Comparison of ENCODE assay signal across 8 cellular contexts in the genomic region with DNA sequence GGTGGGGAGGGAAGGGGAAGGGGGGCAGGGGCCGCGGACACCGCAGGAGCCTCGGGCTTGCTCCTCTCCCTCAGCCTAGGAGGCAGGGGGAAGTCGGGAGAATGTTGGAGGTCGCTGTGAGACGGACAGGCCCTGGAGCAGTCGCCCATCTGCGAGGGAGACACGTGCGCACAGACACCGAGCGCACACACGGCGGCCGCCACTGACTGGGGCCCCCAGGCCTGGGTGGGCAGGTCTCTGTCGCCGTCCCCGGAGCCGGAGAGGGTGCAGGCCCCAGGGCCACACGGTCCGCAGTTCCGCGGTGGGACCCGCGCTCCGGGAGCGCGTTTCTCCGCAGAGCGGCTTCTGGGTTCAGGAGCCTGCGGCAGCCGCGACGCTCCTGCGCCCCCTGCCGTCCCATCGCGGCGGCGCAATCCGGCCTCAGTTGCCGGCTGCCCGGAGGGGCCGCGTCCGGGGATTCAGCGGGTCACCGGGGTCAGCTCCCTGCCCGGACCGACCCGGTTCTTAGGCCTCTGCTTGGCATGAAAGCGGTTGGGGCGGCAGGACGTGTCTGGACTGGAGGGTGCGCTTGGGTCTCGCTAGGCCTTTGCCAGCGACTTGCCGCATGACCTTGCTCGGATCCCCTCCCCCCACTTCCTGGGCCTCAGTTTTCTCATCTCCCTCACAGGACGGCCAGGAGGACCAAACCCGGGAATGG. TPM values are rescaled to one million over a fixed set of nuclear protein-coding genes. Genes with fewer than 3 reads are reported as not detected.
DNase-seq lines count a peak whose midpoint lies in the region; ATAC-seq and TF ChIP-seq lines count a peak whose summit lies in the region.

No MANE protein-coding gene starts in this region.

- peak overlapping the region; percentile 60 to 84 for H3K4me3 Mint-ChIP-seq in CD14-positive monocyte
- H3K4me3 Mint-ChIP-seq in activated T-helper 1 cell treated with anti-CD3 and anti-CD28 coated beads, Interleukin-12 subunit alpha, Interleukin-12 subunit beta, Interleukin-2, Interleukin-4 antibody, amounts not matched to agents 30 ng/mL and 10 ng/mL and 1 ng/mL, durations not matched to agents 14 hours and 24 hours and 36 hours = peak overlapping the region; percentile 62

- H3K27ac Mint-ChIP-seq in CD14-positive monocyte = no peak overlapping the region
- no peak overlapping the region for H3K27ac Mint-ChIP-seq in activated T-helper 1 cell treated with anti-CD3 and anti-CD28 coated beads, Interleukin-12 subunit alpha, Interleukin-12 subunit beta, Interleukin-2, Interleukin-4 antibody, amounts not matched to agents 30 ng/mL and 10 ng/mL and 1 ng/mL, durations not matched to agents 14 hours and 24 hours and 36 hours

- TF ChIP-seq EP300 in neural cell (conservative IDR thresholded peaks at IDR 0.05; ENCODE audit: poor library complexity, severe bottlenecking) = no peak

- DNase-seq in CD14-positive monocyte (ENCODE audit: low spot score) (no peak), fibroblast of mammary gland (ENCODE audit: low read depth) (peak; percentile 23)
- DNase-seq in activated T-helper 1 cell treated with anti-CD3 and anti-CD28 coated beads, Interleukin-12 subunit alpha, Interleukin-12 subunit beta, Interleukin-2, Interleukin-4 antibody, amounts not matched to agents 30 ng/mL and 10 ng/mL and 1 ng/mL, durations not matched to agents 14 hours and 24 hours and 36 hours (ENCODE audit: low spot score) = peak; percentile 60

- H3K27me3 Mint-ChIP-seq in CD14-positive monocyte (ENCODE audit: low read depth in 3 of 3) = peaks cover 24 to 35% (median 25%) of the 10 kb centered on the region in 3 donors
- H3K27me3 Mint-ChIP-seq in activated T-helper 1 cell treated with anti-CD3 and anti-CD28 coated beads, Interleukin-12 subunit alpha, Interleukin-12 subunit beta, Interleukin-2, Interleukin-4 antibody, amounts not matched to agents 30 ng/mL and 10 ng/mL and 1 ng/mL, durations not matched to agents 14 hours and 24 hours and 36 hours (ENCODE audit: insufficient read depth) = peaks cover 3% of the 10 kb centered on the region

- intact Hi-C loops in CD14-positive monocyte (cut with micrococcal nuclease) = loop anchor here (2.0 to 5.0 kb wide), 3 partner anchors 56 to 172 kb away; no protein-coding TSS in a partner anchor
- intact Hi-C loops in activated T-helper 1 cell treated with anti-CD3 and anti-CD28 coated beads, Interleukin-12 subunit alpha, Interleukin-12 subunit beta, Interleukin-2, Interleukin-4 antibody, amounts not matched to agents 30 ng/mL and 10 ng/mL and 1 ng/mL, durations not matched to agents 14 hours and 24 hours and 36 hours (cut with micrococcal nuclease) = loop anchor here (1.0 kb wide), 4 partner anchors 54 to 172 kb away; no protein-coding TSS in a partner anchor

- H3K4me3 ChIP-seq in fibroblast of mammary gland (ENCODE audit: control insufficient read depth, low read depth, low read length) (peak overlapping the region; percentile 22), neural cell (ENCODE audit: low read length) (peak overlapping the region; percentile 68), stomach smooth muscle (ENCODE audit: low read length in 2 of 2) (peak overlapping the region; percentile 61 to 73)

- peak overlapping the region; percentile 23 for H3K9ac ChIP-seq in neural cell (ENCODE audit: low read length)
- H3K9ac ChIP-seq in stomach smooth muscle (ENCODE audit: low read length in 2 of 2) = peak overlapping the region in 1 of 2 donors; percentile 51

- H2AFZ ChIP-seq in neural cell (ENCODE audit: low read depth, low read length) = no peak overlapping the region

- peaks cover 0 to 4% (median 0%) of the 10 kb centered on the region in 7 donors for H3K9me3 Mint-ChIP-seq in CD14-positive monocyte
- no peaks in the 10 kb centered on the region for H3K9me3 Mint-ChIP-seq in activated T-helper 1 cell treated with anti-CD3 and anti-CD28 coated beads, Interleukin-12 subunit alpha, Interleukin-12 subunit beta, Interleukin-2, Interleukin-4 antibody, amounts not matched to agents 30 ng/mL and 10 ng/mL and 1 ng/mL, durations not matched to agents 14 hours and 24 hours and 36 hours

- H3K27ac ChIP-seq in neural cell (ENCODE audit: low read length) (no peak overlapping the region), stomach smooth muscle (ENCODE audit: low read length) (no peak overlapping the region)

- no peak overlapping the region for H3K4me2 ChIP-seq in neural cell (ENCODE audit: low read length)

- peak; percentile 81 for TF ChIP-seq RAD21 in neural cell (conservative IDR thresholded peaks at IDR 0.05)

- H3K9me3 ChIP-seq in neural cell (ENCODE audit: low read length) (no peaks in the 10 kb centered on the region), stomach smooth muscle (ENCODE audit: control insufficient read depth in 2 of 2, low read length in 2 of 2) (no peaks in the 10 kb centered on the region)

- no peaks in the 10 kb centered on the region for H3K9me2 ChIP-seq in neural cell (ENCODE audit: insufficient read depth, low read length)

- peak; percentile 99 for TF ChIP-seq CTCF in CD14-positive monocyte (IDR thresholded peaks at IDR 0.05)
- TF ChIP-seq CTCF in fibroblast of mammary gland (conservative IDR thresholded peaks at IDR 0.05; ENCODE audit: control insufficient read depth, insufficient read depth, low read depth, low read length) = no peak
- TF ChIP-seq CTCF in neural cell (IDR thresholded peaks at IDR 0.05; ENCODE audit: poor library complexity, severe bottlenecking) = peak; percentile 97

- H3K27me3 ChIP-seq in neural cell (ENCODE audit: insufficient read depth, low read depth, low read length) (peaks cover 35% of the 10 kb centered on the region), stomach smooth muscle (ENCODE audit: control insufficient read depth in 1 of 2, insufficient read depth in 2 of 2, low read length in 2 of 2) (no peaks in the 10 kb centered on the region)

- no peaks in the 10 kb centered on the region for H4K20me1 ChIP-seq in neural cell (ENCODE audit: insufficient read depth)

- peaks cover 6% of the 10 kb centered on the region for H3K4me1 Mint-ChIP-seq in CD14-positive monocyte
- H3K4me1 Mint-ChIP-seq in activated T-helper 1 cell treated with anti-CD3 and anti-CD28 coated beads, Interleukin-12 subunit alpha, Interleukin-12 subunit beta, Interleukin-2, Interleukin-4 antibody, amounts not matched to agents 30 ng/mL and 10 ng/mL and 1 ng/mL, durations not matched to agents 14 hours and 24 hours and 36 hours (ENCODE audit: low read depth) = no peaks in the 10 kb centered on the region

- ATAC-seq in HG02678 (IDR thresholded peaks at IDR 0.05; ENCODE audit: unreplicated experiment) (peak; percentile 45), GM21381 (IDR thresholded peaks at IDR 0.05; ENCODE audit: unreplicated experiment) (no peak)

- no peaks in the 10 kb centered on the region for H3K36me3 ChIP-seq in neural cell (ENCODE audit: insufficient read depth, low read length)
- no peaks in the 10 kb centered on the region for H3K36me3 ChIP-seq in stomach smooth muscle (ENCODE audit: control insufficient read depth in 2 of 2, insufficient read depth in 2 of 2, low read length in 2 of 2)

- no peaks in the 10 kb centered on the region for H3K36me3 Mint-ChIP-seq in CD14-positive monocyte
- H3K36me3 Mint-ChIP-seq in activated T-helper 1 cell treated with anti-CD3 and anti-CD28 coated beads, Interleukin-12 subunit alpha, Interleukin-12 subunit beta, Interleukin-2, Interleukin-4 antibody, amounts not matched to agents 30 ng/mL and 10 ng/mL and 1 ng/mL, durations not matched to agents 14 hours and 24 hours and 36 hours (ENCODE audit: low read depth) = no peaks in the 10 kb centered on the region

- peaks cover 45% of the 10 kb centered on the region for H3K4me1 ChIP-seq in stomach smooth muscle (ENCODE audit: control insufficient read depth, insufficient read depth, low read length)

- no peaks in the 10 kb centered on the region for H3K79me2 ChIP-seq in neural cell (replicated peaks; ENCODE audit: insufficient read depth, low read length)

- H3F3A ChIP-seq in neural cell (ENCODE audit: insufficient read depth, low read length, poor library complexity, severe bottlenecking) = no peaks in the 10 kb centered on the region

TF ChIP-seq in PFSK-1, 5 proteins besides CTCF, POLR2A, EP300 and RAD21:
- TF ChIP-seq POLR2AphosphoS5 (IDR thresholded peaks at IDR 0.05; ENCODE audit: low read depth, low read length) (no peak), TAF1 (IDR thresholded peaks at IDR 0.05; ENCODE audit: borderline replicate concordance, insufficient read depth, low read length) (no peak), FOXP2 (optimal IDR thresholded peaks at IDR 0.05; ENCODE audit: borderline replicate concordance, extremely low read depth, extremely low read length, insufficient read depth) (peak; percentile 44)

TF ChIP-seq in neural cell, 6 proteins besides CTCF, POLR2A, EP300 and RAD21 (continues in another document):
- TF ChIP-seq TAF1 (IDR thresholded peaks at IDR 0.05; ENCODE audit: low read depth) (no peak), POLR2AphosphoS5 (IDR thresholded peaks at IDR 0.05) (no peak), MXI1 (conservative IDR thresholded peaks at IDR 0.05; ENCODE audit: poor library complexity, severe bottlenecking) (peak; percentile 76), SMC3 (conservative IDR thresholded peaks at IDR 0.05; ENCODE audit: poor library complexity) (peak; percentile 91)

RNA-seq across cellular contexts. Expression of gene PDE2A, which starts 31.3 kb away (rescaled TPM):
- polyA plus RNA-seq in CD14-positive monocyte (under 1 TPM; 0.18 to 0.53 TPM), neural cell (11.6 and 18.6 TPM in 2 replicates)
- 0.18 TPM for polyA plus RNA-seq in PFSK-1 (2012; ENCODE audit: insufficient read length, low read depth)
- 0.57 and 0.64 TPM in 2 replicates for total RNA-seq in activated T-helper 1 cell treated with anti-CD3 and anti-CD28 coated beads, Interleukin-12 subunit alpha, Interleukin-12 subunit beta, Interleukin-2, Interleukin-4 antibody, amounts not matched to agents 30 ng/mL and 10 ng/mL and 1 ng/mL, durations not matched to agents 14 hours and 24 hours and 36 hours
- 8.3 TPM in 2 replicates for polyA minus RNA-seq in neural cell
